1 cellular context compared by ENCODE assay signal in genomic region chr17:38885044-38885727, GRCh38.
TF ChIP-seq lines count a peak whose summit lies in the region.

No MANE protein-coding gene starts in this region.

TF ChIP-seq in WTC11, 78 proteins besides CTCF, POLR2A, EP300 and RAD21 (continued from another document):
- no peak for TF ChIP-seq ATF3 (CRISPR knock-in tag; conservative IDR thresholded peaks at IDR 0.05)
- TF ChIP-seq GTF2I (CRISPR knock-in tag; conservative IDR thresholded peaks at IDR 0.05) = no peak
- no peak for TF ChIP-seq RELA (CRISPR knock-in tag; IDR thresholded peaks at IDR 0.05; ENCODE audit: borderline replicate concordance)
- TF ChIP-seq ATF1 (CRISPR knock-in tag; IDR thresholded peaks at IDR 0.05) = no peak
- no peak for TF ChIP-seq ZNF416 (CRISPR knock-in tag; IDR thresholded peaks at IDR 0.05)
- no peak for TF ChIP-seq ZNF232 (CRISPR knock-in tag; IDR thresholded peaks at IDR 0.05)
- TF ChIP-seq MYBL2 (CRISPR knock-in tag; IDR thresholded peaks at IDR 0.05) = no peak
- no peak for TF ChIP-seq ZNF263 (CRISPR knock-in tag; IDR thresholded peaks at IDR 0.05; ENCODE audit: low read depth)
- no peak for TF ChIP-seq USF1 (CRISPR knock-in tag; IDR thresholded peaks at IDR 0.05)
- TF ChIP-seq SP1 (CRISPR knock-in tag; conservative IDR thresholded peaks at IDR 0.05) = no peak
- no peak for TF ChIP-seq MAX (CRISPR knock-in tag; IDR thresholded peaks at IDR 0.05)
- no peak for TF ChIP-seq SMAD4 (CRISPR knock-in tag; IDR thresholded peaks at IDR 0.05)
- TF ChIP-seq ZNF396 (CRISPR knock-in tag; IDR thresholded peaks at IDR 0.05; ENCODE audit: borderline replicate concordance) = no peak
- no peak for TF ChIP-seq ZNF121 (CRISPR knock-in tag; IDR thresholded peaks at IDR 0.05)
- TF ChIP-seq FOXJ3 (CRISPR knock-in tag; IDR thresholded peaks at IDR 0.05; ENCODE audit: borderline replicate concordance) = no peak
TF ChIP-seq in WTC11: peak in this region for 0.
